Comparison of ENCODE assay signal across 1 cellular context in the genomic region with DNA sequence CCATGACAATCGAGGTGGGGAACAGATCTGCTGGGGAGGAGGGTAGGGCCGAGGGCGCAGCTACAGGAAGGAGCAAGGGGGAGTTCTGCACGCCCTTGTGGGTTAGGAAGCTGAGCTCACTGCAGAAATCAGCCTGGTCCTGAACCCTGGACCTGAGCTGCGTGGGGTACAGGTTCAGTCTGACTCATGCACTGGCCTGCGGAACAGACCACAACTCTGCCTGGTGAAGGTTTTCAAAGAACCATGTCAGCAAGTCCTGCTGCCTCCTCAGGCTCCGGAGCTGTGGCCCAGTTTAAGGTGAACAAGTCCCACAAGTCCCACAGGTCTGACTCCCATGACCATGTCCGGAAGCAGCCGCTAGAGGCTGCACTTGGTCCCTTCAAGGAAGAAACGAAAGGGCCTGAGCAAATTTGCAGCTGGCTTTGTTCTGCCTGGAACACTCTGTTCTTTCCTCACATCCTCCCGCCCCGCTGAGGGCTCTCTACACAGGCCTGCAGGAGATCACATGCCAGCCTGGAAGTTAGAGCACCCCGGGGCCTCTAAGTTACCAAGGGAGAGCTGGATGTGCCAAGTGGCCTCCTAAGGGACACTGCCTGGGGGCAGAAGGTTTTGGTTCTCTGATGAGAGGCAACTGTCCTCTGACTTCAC.
A peak's percentile ranks its signal among the peaks of the same experiment; 100 is the strongest.
TF ChIP-seq lines count a peak whose summit lies in the region.

No MANE protein-coding gene starts in this region.

TF ChIP-seq in GM12878, 131 proteins besides CTCF, POLR2A, EP300 and RAD21 (continued from another document and continues in another):
- no peak for TF ChIP-seq HDGF (IDR thresholded peaks at IDR 0.05)
- peak; percentile 90 for TF ChIP-seq DPF2 (IDR thresholded peaks at IDR 0.05)
- no peak for TF ChIP-seq FOXK2 (IDR thresholded peaks at IDR 0.05)
- TF ChIP-seq NR2C1 (IDR thresholded peaks at IDR 0.05), result no peak
- peak; percentile 61 for TF ChIP-seq SP1 (IDR thresholded peaks at IDR 0.05; ENCODE audit: low read depth, low read length)
- TF ChIP-seq ZNF274 (IDR thresholded peaks at IDR 0.05; ENCODE audit: insufficient read depth, insufficient read length), result no peak
- no peak for TF ChIP-seq NFYA (IDR thresholded peaks at IDR 0.05; ENCODE audit: borderline replicate concordance, low read depth, low read length)
- no peak for TF ChIP-seq HDAC6 (IDR thresholded peaks at IDR 0.05; ENCODE audit: unreplicated experiment)
- TF ChIP-seq ESRRA (IDR thresholded peaks at IDR 0.05; ENCODE audit: low read length), result no peak
- TF ChIP-seq SMAD1 (IDR thresholded peaks at IDR 0.05; ENCODE audit: low read depth, partially characterized antibody), result no peak
- TF ChIP-seq GATAD2B (conservative IDR thresholded peaks at IDR 0.05; ENCODE audit: low read depth), result peak; percentile 67; the same call in 1 of the 2 replicates
- peak; percentile 50; the same call in 1 of the 2 replicates for TF ChIP-seq CHD2 (IDR thresholded peaks at IDR 0.05; ENCODE audit: borderline replicate concordance, low read depth, low read length)
- TF ChIP-seq, protein P1, sequence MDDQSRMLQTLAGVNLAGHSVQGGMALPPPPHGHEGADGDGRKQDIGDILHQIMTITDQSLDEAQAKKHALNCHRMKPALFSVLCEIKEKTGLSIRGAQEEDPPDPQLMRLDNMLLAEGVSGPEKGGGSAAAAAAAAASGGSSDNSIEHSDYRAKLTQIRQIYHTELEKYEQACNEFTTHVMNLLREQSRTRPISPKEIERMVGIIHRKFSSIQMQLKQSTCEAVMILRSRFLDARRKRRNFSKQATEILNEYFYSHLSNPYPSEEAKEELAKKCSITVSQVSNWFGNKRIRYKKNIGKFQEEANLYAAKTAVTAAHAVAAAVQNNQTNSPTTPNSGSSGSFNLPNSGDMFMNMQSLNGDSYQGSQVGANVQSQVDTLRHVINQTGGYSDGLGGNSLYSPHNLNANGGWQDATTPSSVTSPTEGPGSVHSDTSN (IDR thresholded peaks at IDR 0.05; ENCODE audit: insufficient replicate concordance, low read depth, low read length), result no peak
- TF ChIP-seq SIN3A (IDR thresholded peaks at IDR 0.05; ENCODE audit: low read depth, low read length), result no peak
- no peak for TF ChIP-seq MXI1 (IDR thresholded peaks at IDR 0.05; ENCODE audit: low read depth, low read length)
- TF ChIP-seq IKZF2 (IDR thresholded peaks at IDR 0.05), result peak; percentile 71 to 75
- TF ChIP-seq, protein P2, sequence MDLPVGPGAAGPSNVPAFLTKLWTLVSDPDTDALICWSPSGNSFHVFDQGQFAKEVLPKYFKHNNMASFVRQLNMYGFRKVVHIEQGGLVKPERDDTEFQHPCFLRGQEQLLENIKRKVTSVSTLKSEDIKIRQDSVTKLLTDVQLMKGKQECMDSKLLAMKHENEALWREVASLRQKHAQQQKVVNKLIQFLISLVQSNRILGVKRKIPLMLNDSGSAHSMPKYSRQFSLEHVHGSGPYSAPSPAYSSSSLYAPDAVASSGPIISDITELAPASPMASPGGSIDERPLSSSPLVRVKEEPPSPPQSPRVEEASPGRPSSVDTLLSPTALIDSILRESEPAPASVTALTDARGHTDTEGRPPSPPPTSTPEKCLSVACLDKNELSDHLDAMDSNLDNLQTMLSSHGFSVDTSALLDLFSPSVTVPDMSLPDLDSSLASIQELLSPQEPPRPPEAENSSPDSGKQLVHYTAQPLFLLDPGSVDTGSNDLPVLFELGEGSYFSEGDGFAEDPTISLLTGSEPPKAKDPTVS (IDR thresholded peaks at IDR 0.05; ENCODE audit: low read depth, low read length), result no peak
- peak; percentile 84 for TF ChIP-seq MEF2A (IDR thresholded peaks at IDR 0.05; ENCODE audit: insufficient read depth, low read depth, low read length)
- TF ChIP-seq, protein P3, sequence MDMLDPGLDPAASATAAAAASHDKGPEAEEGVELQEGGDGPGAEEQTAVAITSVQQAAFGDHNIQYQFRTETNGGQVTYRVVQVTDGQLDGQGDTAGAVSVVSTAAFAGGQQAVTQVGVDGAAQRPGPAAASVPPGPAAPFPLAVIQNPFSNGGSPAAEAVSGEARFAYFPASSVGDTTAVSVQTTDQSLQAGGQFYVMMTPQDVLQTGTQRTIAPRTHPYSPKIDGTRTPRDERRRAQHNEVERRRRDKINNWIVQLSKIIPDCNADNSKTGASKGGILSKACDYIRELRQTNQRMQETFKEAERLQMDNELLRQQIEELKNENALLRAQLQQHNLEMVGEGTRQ (IDR thresholded peaks at IDR 0.05; ENCODE audit: borderline replicate concordance, low read depth, low read length), result no peak
- no peak for TF ChIP-seq BRCA1 (IDR thresholded peaks at IDR 0.05; ENCODE audit: low read depth, low read length)
- no peak; the same call in 2 of the 3 replicates for TF ChIP-seq POU2F2 (IDR thresholded peaks at IDR 0.05; ENCODE audit: borderline replicate concordance, low read depth, low read length)
- TF ChIP-seq YBX1 (IDR thresholded peaks at IDR 0.05), result no peak
- TF ChIP-seq SREBF2 (IDR thresholded peaks at IDR 0.05; ENCODE audit: low read length), result no peak
- peak in 1 of 2 experiments; percentile 95; a peak in 2 of 4 replicates for TF ChIP-seq ETV6 (conservative IDR thresholded peaks at IDR 0.05 in 1 of 2, IDR thresholded peaks at IDR 0.05 in 1 of 2; ENCODE audit: borderline replicate concordance in 1 of 2, low read depth in 1 of 2)
- TF ChIP-seq, protein P4, sequence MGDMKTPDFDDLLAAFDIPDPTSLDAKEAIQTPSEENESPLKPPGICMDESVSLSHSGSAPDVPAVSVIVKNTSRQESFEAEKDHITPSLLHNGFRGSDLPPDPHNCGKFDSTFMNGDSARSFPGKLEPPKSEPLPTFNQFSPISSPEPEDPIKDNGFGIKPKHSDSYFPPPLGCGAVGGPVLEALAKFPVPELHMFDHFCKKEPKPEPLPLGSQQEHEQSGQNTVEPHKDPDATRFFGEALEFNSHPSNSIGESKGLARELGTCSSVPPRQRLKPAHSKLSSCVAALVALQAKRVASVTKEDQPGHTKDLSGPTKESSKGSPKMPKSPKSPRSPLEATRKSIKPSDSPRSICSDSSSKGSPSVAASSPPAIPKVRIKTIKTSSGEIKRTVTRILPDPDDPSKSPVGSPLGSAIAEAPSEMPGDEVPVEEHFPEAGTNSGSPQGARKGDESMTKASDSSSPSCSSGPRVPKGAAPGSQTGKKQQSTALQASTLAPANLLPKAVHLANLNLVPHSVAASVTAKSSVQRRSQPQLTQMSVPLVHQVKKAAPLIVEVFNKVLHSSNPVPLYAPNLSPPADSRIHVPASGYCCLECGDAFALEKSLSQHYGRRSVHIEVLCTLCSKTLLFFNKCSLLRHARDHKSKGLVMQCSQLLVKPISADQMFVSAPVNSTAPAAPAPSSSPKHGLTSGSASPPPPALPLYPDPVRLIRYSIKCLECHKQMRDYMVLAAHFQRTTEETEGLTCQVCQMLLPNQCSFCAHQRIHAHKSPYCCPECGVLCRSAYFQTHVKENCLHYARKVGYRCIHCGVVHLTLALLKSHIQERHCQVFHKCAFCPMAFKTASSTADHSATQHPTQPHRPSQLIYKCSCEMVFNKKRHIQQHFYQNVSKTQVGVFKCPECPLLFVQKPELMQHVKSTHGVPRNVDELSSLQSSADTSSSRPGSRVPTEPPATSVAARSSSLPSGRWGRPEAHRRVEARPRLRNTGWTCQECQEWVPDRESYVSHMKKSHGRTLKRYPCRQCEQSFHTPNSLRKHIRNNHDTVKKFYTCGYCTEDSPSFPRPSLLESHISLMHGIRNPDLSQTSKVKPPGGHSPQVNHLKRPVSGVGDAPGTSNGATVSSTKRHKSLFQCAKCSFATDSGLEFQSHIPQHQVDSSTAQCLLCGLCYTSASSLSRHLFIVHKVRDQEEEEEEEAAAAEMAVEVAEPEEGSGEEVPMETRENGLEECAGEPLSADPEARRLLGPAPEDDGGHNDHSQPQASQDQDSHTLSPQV (IDR thresholded peaks at IDR 0.05), result no peak
- TF ChIP-seq, protein P5, sequence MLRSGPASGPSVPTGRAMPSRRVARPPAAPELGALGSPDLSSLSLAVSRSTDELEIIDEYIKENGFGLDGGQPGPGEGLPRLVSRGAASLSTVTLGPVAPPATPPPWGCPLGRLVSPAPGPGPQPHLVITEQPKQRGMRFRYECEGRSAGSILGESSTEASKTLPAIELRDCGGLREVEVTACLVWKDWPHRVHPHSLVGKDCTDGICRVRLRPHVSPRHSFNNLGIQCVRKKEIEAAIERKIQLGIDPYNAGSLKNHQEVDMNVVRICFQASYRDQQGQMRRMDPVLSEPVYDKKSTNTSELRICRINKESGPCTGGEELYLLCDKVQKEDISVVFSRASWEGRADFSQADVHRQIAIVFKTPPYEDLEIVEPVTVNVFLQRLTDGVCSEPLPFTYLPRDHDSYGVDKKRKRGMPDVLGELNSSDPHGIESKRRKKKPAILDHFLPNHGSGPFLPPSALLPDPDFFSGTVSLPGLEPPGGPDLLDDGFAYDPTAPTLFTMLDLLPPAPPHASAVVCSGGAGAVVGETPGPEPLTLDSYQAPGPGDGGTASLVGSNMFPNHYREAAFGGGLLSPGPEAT (IDR thresholded peaks at IDR 0.05; ENCODE audit: low read depth), result peak; percentile 32; the same call in 1 of the 2 replicates
- TF ChIP-seq, protein P6, sequence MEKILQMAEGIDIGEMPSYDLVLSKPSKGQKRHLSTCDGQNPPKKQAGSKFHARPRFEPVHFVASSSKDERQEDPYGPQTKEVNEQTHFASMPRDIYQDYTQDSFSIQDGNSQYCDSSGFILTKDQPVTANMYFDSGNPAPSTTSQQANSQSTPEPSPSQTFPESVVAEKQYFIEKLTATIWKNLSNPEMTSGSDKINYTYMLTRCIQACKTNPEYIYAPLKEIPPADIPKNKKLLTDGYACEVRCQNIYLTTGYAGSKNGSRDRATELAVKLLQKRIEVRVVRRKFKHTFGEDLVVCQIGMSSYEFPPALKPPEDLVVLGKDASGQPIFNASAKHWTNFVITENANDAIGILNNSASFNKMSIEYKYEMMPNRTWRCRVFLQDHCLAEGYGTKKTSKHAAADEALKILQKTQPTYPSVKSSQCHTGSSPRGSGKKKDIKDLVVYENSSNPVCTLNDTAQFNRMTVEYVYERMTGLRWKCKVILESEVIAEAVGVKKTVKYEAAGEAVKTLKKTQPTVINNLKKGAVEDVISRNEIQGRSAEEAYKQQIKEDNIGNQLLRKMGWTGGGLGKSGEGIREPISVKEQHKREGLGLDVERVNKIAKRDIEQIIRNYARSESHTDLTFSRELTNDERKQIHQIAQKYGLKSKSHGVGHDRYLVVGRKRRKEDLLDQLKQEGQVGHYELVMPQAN (conservative IDR thresholded peaks at IDR 0.05), result 0 out of 2 replicates have a peak, but pooled peaks have one; percentile 41
- TF ChIP-seq SPI1 (IDR thresholded peaks at IDR 0.05; ENCODE audit: borderline replicate concordance, insufficient read depth, low read depth, low read length), result no peak
- TF ChIP-seq CBX5 (IDR thresholded peaks at IDR 0.05; ENCODE audit: low read depth), result no peak; the same call in 1 of the 2 replicates
- TF ChIP-seq EGR1 (IDR thresholded peaks at IDR 0.05; ENCODE audit: borderline replicate concordance in 1 of 2, low read depth in 2 of 2, low read length in 2 of 2), result peak in 1 of 2 experiments; percentile 68; a peak in 2 of 3 replicates
- TF ChIP-seq NR2C2 (IDR thresholded peaks at IDR 0.05; ENCODE audit: borderline replicate concordance, control insufficient read depth, insufficient read length, low read depth), result no peak
- TF ChIP-seq TCF3 (IDR thresholded peaks at IDR 0.05; ENCODE audit: borderline replicate concordance, insufficient read depth, low read depth, low read length), result peak; percentile 81; the same call in 1 of the 2 replicates
- TF ChIP-seq, protein P7, sequence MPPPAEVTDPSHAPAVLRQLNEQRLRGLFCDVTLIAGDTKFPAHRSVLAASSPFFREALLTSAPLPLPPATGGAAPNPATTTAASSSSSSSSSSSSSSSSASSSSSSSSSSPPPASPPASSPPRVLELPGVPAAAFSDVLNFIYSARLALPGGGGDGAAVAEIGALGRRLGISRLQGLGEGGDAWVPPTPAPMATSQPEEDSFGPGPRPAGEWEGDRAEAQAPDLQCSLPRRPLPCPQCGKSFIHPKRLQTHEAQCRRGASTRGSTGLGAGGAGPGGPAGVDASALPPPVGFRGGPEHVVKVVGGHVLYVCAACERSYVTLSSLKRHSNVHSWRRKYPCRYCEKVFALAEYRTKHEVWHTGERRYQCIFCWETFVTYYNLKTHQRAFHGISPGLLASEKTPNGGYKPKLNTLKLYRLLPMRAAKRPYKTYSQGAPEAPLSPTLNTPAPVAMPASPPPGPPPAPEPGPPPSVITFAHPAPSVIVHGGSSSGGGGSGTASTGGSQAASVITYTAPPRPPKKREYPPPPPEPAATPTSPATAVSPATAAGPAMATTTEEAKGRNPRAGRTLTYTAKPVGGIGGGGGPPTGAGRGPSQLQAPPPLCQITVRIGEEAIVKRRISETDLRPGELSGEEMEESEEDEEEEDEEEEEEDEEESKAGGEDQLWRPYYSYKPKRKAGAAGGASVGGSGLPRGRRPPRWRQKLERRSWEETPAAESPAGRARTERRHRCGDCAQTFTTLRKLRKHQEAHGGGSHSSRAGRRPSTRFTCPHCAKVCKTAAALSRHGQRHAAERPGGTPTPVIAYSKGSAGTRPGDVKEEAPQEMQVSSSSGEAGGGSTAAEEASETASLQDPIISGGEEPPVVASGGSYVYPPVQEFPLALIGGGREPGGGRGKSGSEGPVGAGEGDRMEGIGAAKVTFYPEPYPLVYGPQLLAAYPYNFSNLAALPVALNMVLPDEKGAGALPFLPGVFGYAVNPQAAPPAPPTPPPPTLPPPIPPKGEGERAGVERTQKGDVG (CRISPR knock-in tag; IDR thresholded peaks at IDR 0.05), result no peak
- TF ChIP-seq, protein P8, sequence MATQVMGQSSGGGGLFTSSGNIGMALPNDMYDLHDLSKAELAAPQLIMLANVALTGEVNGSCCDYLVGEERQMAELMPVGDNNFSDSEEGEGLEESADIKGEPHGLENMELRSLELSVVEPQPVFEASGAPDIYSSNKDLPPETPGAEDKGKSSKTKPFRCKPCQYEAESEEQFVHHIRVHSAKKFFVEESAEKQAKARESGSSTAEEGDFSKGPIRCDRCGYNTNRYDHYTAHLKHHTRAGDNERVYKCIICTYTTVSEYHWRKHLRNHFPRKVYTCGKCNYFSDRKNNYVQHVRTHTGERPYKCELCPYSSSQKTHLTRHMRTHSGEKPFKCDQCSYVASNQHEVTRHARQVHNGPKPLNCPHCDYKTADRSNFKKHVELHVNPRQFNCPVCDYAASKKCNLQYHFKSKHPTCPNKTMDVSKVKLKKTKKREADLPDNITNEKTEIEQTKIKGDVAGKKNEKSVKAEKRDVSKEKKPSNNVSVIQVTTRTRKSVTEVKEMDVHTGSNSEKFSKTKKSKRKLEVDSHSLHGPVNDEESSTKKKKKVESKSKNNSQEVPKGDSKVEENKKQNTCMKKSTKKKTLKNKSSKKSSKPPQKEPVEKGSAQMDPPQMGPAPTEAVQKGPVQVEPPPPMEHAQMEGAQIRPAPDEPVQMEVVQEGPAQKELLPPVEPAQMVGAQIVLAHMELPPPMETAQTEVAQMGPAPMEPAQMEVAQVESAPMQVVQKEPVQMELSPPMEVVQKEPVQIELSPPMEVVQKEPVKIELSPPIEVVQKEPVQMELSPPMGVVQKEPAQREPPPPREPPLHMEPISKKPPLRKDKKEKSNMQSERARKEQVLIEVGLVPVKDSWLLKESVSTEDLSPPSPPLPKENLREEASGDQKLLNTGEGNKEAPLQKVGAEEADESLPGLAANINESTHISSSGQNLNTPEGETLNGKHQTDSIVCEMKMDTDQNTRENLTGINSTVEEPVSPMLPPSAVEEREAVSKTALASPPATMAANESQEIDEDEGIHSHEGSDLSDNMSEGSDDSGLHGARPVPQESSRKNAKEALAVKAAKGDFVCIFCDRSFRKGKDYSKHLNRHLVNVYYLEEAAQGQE (IDR thresholded peaks at IDR 0.05; ENCODE audit: low read depth, low read length), result no peak
- no peak for TF ChIP-seq RFX5 (IDR thresholded peaks at IDR 0.05; ENCODE audit: low read depth, low read length)
- peak; percentile 82 for TF ChIP-seq NR2F1 (conservative IDR thresholded peaks at IDR 0.05)
- TF ChIP-seq GABPA (IDR thresholded peaks at IDR 0.05; ENCODE audit: low read depth), result no peak
- TF ChIP-seq MEF2B (IDR thresholded peaks at IDR 0.05; ENCODE audit: partially characterized antibody, poor library complexity, severe bottlenecking), result peak; percentile 65
- no peak for TF ChIP-seq RBBP5 (conservative IDR thresholded peaks at IDR 0.05)
- no peak; the same call in 1 of the 2 replicates for TF ChIP-seq TAF1 (IDR thresholded peaks at IDR 0.05; ENCODE audit: borderline replicate concordance, low read depth, low read length)
